ENCODE assay signal across 29 cellular contexts in the genomic region with DNA sequence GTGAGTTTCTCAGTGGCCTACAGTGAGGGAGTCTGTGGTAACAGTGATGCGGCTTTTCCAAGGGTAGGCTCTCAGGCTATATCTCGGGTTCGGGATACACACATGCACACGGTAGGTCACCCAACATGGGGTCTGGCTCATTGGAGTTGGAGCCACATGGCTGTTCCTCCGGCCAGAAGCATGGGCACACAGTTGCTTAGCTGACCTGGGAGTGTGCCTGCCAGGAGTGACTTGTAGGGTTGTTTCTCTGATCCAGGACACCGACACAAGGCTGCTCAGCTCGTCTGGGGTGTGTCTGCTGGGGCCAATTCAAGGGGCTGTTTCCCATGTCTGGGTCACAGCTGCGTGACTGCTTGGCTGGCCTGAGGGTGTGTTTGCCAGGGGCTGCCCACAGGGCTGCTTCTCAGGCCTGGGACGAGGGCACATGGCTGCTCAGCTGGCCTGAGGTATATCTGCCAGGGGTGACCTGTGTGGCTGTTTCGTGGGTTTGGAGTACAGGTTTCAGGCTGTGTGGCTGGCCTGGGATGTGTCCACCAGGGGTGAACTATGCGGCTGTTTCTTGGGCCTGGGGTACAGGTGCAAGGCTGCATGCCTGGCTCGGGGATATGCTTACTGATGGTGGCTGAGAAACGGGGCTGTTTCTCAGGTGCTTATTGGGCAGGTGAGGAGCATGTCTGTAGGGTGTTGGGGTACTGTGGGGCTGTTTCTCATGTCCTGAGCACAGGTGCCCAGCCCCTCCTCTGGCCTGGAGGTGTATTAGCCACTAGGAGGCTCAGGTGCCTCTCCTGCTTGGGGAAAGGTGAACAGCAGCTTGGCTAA. TPM values are rescaled to one million over a fixed set of nuclear protein-coding genes. Genes with fewer than 3 reads are reported as not detected.
"Had no signal": no experiment of that assay in that cellular context is flagged by ENCODE, and none has a peak within 500 bp of the region (broad histone marks: within the 10 kb centered on the region; RNA-seq: fewer than 3 reads in every experiment).

No MANE protein-coding gene starts in this region.

- H3K4me3 Mint-ChIP-seq: activated CD4-positive, alpha-beta memory T cell treated with anti-CD3 and anti-CD28 coated beads, Interleukin-2, amount 10 ng/mL, durations not matched to agents 7 days and 5 days; activated CD4-positive, alpha-beta T cell treated with anti-CD3 and anti-CD28 coated beads, Interleukin-2, amount 10 ng/mL, durations not matched to agents 7 days and 5 days; activated naive CD4-positive, alpha-beta T cell treated with anti-CD3 and anti-CD28 coated beads, Interleukin-2, amount 10 ng/mL, durations not matched to agents 7 days and 5 days; activated naive CD8-positive, alpha-beta T cell treated with anti-CD3 and anti-CD28 coated beads, Interleukin-2, amount 10 ng/mL, durations not matched to agents 7 days and 5 days; activated T-cell treated with anti-CD3 and anti-CD28 coated beads, Interleukin-2, amount 50 U/mL, for 72 hours; brain; immature natural killer cell; naive B cell; nephron progenitor cell had no signal

- H3K27ac ChIP-seq: ascending aorta, cardiac muscle cell, foreskin keratinocyte, parathyroid adenoma, psoas muscle, spleen, testis, transverse colon had no signal

- H3K4me3 ChIP-seq: ascending aorta, cardiac muscle cell, heart left ventricle, psoas muscle, spleen, testis, transverse colon had no signal

- DNase-seq: activated CD4-positive, alpha-beta memory T cell treated with anti-CD3 and anti-CD28 coated beads, Interleukin-2, amount 10 ng/mL, durations not matched to agents 7 days and 5 days; activated CD4-positive, alpha-beta T cell treated with anti-CD3 and anti-CD28 coated beads for 1 hour; activated CD4-positive, alpha-beta T cell treated with anti-CD3 and anti-CD28 coated beads, Interleukin-2, amount 10 ng/mL, durations not matched to agents 7 days and 5 days; activated effector memory CD4-positive, alpha-beta T cell treated with Interleukin-2 at 50 U/mL for 16 hours; activated naive CD4-positive, alpha-beta T cell treated with anti-CD3 and anti-CD28 coated beads, Interleukin-2, amount 10 ng/mL, durations not matched to agents 7 days and 5 days; activated naive CD8-positive, alpha-beta T cell treated with anti-CD3 and anti-CD28 coated beads, Interleukin-2, amount 10 ng/mL, durations not matched to agents 7 days and 5 days; activated T-cell treated with anti-CD3 and anti-CD28 coated beads for 4 hours; activated T-cell treated with anti-CD3 and anti-CD28 coated beads, Interleukin-2, amount 50 U/mL, for 72 hours; foreskin keratinocyte; hypothalamus; immature natural killer cell; naive B cell; nephron progenitor cell; psoas muscle; spleen; stimulated activated naive CD4-positive, alpha-beta T cell treated with Interleukin-2 at 50 U/mL for 16 hours; T-helper 2 cell; testis; transverse colon had no signal

- H3K4me1 ChIP-seq: ascending aorta, parathyroid adenoma, psoas muscle, spleen had no signal

- ATAC-seq: activated T-cell treated with anti-CD3 and anti-CD28 coated beads, Interleukin-2, amount 50 U/mL, for 72 hours; esophagus mucosa; foreskin keratinocyte; psoas muscle; SK-N-SH treated with all-trans-retinoic acid at 6 μM for 48 hours had no signal

- H3K27me3 Mint-ChIP-seq: activated CD4-positive, alpha-beta T cell treated with anti-CD3 and anti-CD28 coated beads, Interleukin-2, amount 10 ng/mL, durations not matched to agents 7 days and 5 days; activated naive CD4-positive, alpha-beta T cell treated with anti-CD3 and anti-CD28 coated beads, Interleukin-2, amount 10 ng/mL, durations not matched to agents 7 days and 5 days; naive B cell had no signal

- H3K36me3 Mint-ChIP-seq: activated naive CD4-positive, alpha-beta T cell treated with anti-CD3 and anti-CD28 coated beads, Interleukin-2, amount 10 ng/mL, durations not matched to agents 7 days and 5 days; activated naive CD8-positive, alpha-beta T cell treated with anti-CD3 and anti-CD28 coated beads, Interleukin-2, amount 10 ng/mL, durations not matched to agents 7 days and 5 days had no signal

- H3K9ac ChIP-seq: parathyroid adenoma had no signal

- H3K27me3 ChIP-seq: ascending aorta, cardiac muscle cell, heart left ventricle, spleen, testis, transverse colon had no signal

- H3K36me3 ChIP-seq: ascending aorta, cardiac muscle cell, heart left ventricle, spleen, transverse colon had no signal

- FAIRE-seq: urothelium cell line had no signal

- H3K79me2 ChIP-seq: parathyroid adenoma had no signal

- H2AFZ ChIP-seq: parathyroid adenoma had no signal

- H3K9me3 ChIP-seq: testis had no signal

- H3K4me1 Mint-ChIP-seq: activated CD4-positive, alpha-beta memory T cell treated with anti-CD3 and anti-CD28 coated beads, Interleukin-2, amount 10 ng/mL, durations not matched to agents 7 days and 5 days; activated CD4-positive, alpha-beta T cell treated with anti-CD3 and anti-CD28 coated beads, Interleukin-2, amount 10 ng/mL, durations not matched to agents 7 days and 5 days; activated naive CD4-positive, alpha-beta T cell treated with anti-CD3 and anti-CD28 coated beads, Interleukin-2, amount 10 ng/mL, durations not matched to agents 7 days and 5 days; activated naive CD8-positive, alpha-beta T cell treated with anti-CD3 and anti-CD28 coated beads, Interleukin-2, amount 10 ng/mL, durations not matched to agents 7 days and 5 days; immature natural killer cell; naive B cell; nephron progenitor cell had no signal

- H3K27ac Mint-ChIP-seq: activated CD4-positive, alpha-beta memory T cell treated with anti-CD3 and anti-CD28 coated beads, Interleukin-2, amount 10 ng/mL, durations not matched to agents 7 days and 5 days; activated CD4-positive, alpha-beta T cell treated with anti-CD3 and anti-CD28 coated beads, Interleukin-2, amount 10 ng/mL, durations not matched to agents 7 days and 5 days; activated naive CD4-positive, alpha-beta T cell treated with anti-CD3 and anti-CD28 coated beads, Interleukin-2, amount 10 ng/mL, durations not matched to agents 7 days and 5 days; activated naive CD8-positive, alpha-beta T cell treated with anti-CD3 and anti-CD28 coated beads, Interleukin-2, amount 10 ng/mL, durations not matched to agents 7 days and 5 days; activated T-cell treated with anti-CD3 and anti-CD28 coated beads, Interleukin-2, amount 50 U/mL, for 72 hours; brain; immature natural killer cell; naive B cell; nephron progenitor cell had no signal

RNA-seq across cellular contexts. Expression of a gene that starts 15.2 kb away (rescaled TPM):
- total RNA-seq: activated CD4-positive, alpha-beta memory T cell treated with anti-CD3 and anti-CD28 coated beads, Interleukin-2, amount 10 ng/mL, durations not matched to agents 7 days and 5 days; activated CD4-positive, alpha-beta T cell treated with anti-CD3 and anti-CD28 coated beads, Interleukin-2, amount 10 ng/mL, durations not matched to agents 7 days and 5 days; activated naive CD8-positive, alpha-beta T cell treated with anti-CD3 and anti-CD28 coated beads, Interleukin-2, amount 10 ng/mL, durations not matched to agents 7 days and 5 days; ascending aorta; esophagus mucosa; foreskin keratinocyte; kidney epithelial cell; lung microvascular endothelial cell; transverse colon had no signal
- polyA plus RNA-seq: foreskin keratinocyte, immature natural killer cell had no signal
